14 cellular contexts compared by ENCODE assay signal in the genomic region with DNA sequence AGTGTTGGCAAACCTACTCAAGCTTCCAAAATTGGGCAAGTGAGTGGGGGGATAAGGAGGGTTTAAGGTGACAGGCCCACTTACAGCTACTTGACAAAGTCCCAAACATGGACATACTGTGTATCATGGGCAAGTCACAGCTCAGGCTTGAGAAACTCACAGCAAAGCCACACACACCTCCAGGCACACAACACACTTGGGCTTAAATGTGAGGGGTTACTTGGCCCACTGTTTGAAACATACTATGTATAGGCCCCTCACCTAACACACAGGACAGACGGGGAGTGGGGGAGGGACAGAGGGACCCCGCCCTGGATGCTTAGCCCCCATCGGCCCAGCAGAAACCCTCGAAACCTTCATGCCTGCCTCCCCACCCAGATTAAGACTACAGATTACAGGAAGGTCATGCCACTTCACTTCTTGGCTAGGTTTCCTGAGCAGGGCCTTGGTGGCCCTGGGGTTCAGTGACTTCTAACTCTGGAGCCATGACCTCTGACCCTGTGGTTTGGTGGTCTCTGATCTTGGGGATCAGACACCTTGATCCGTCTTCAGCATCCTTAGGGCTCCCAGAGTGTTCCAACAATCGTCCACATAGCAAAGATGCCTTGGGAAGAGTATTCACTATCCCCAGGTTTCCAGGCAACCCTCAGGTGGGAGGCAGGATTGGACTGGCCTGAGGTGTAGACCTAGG. TPM values are rescaled to one million over a fixed set of nuclear protein-coding genes. Genes with fewer than 3 reads are reported as not detected.
A peak's percentile ranks its signal among the peaks of the same experiment; 100 is the strongest.
DNase-seq lines count a peak whose midpoint lies in the region; ATAC-seq and TF ChIP-seq lines count a peak whose summit lies in the region.
"Had no signal": no experiment of that assay in that cellular context is flagged by ENCODE, and none has a peak within 500 bp of the region (broad histone marks: within the 10 kb centered on the region; RNA-seq: fewer than 3 reads in every experiment).

No MANE protein-coding gene starts in this region.

- no peak for TF ChIP-seq CTCF in CD4-positive, alpha-beta T cell (IDR thresholded peaks at IDR 0.05)
- TF ChIP-seq CTCF in GM20000 (IDR thresholded peaks at IDR 0.05; ENCODE audit: extremely low read depth, missing control alignments) (no peak), adrenal gland (IDR thresholded peaks at IDR 0.05) (no peak)

- DNase-seq in CD4-positive, alpha-beta T cell = no peak
- DNase-seq in GM20000 (ENCODE audit: low spot score) = peak; percentile 49
- peak in 2 of 7 donors; percentile 14 to 31 for DNase-seq in adrenal gland
- no peak for DNase-seq in natural killer cell treated with Interleukin-12 subunit alpha and Interleukin-12 subunit beta and Interleukin-15 and Interleukin-18, amount 100 ng/mL, for 72 hours (ENCODE audit: low spot score)
- DNase-seq in NCI-H2171 (lab: John Stamatoyannopoulos, UW) = no peak
- no peak for DNase-seq in HuH-7 (ENCODE audit: low spot score)
- DNase-seq in activated T-helper 2 cell treated with anti-CD3 and anti-CD28 coated beads, Interferon-gamma antibody, Interleukin-2, Interleukin-4, amounts not matched to agents 10 μg/mL and 5 μg/mL and 100 μg/mL, durations not matched to agents 14 hours and 24 hours and 36 hours (ENCODE audit: low spot score) = no peak
- DNase-seq in H4 (ENCODE audit: low spot score) = no peak
- DNase-seq: NCI-H510A treated with DMSO at 0.1 percent for 48 hours; stimulated activated CD4-positive, alpha-beta T cell treated with anti-CD3 and anti-CD28 coated beads, Interleukin-4, amount 100 ng/mL, for 1 hour had no signal

- H3K4me1 ChIP-seq in adrenal gland (replicated peaks in 1 of 2) = peaks cover 24% of the 10 kb centered on the region in 2 donors
- H3K4me1 ChIP-seq: prostate gland had no signal

- 68 to 76% (median 74%) methylated on average over 2 to 6 of the region's 6 CpGs for WGBS in adrenal gland, 4 donors

- peak overlapping the region; percentile 81 for H3K27ac Mint-ChIP-seq in CD4-positive, alpha-beta T cell
- peak overlapping the region; percentile 20 to 76 for H3K27ac Mint-ChIP-seq in natural killer cell treated with Interleukin-12 subunit alpha and Interleukin-12 subunit beta and Interleukin-15 and Interleukin-18, amount 100 ng/mL, for 72 hours
- H3K27ac Mint-ChIP-seq in activated T-helper 2 cell treated with anti-CD3 and anti-CD28 coated beads, Interferon-gamma antibody, Interleukin-2, Interleukin-4, amounts not matched to agents 10 μg/mL and 5 μg/mL and 100 μg/mL, durations not matched to agents 14 hours and 24 hours and 36 hours = no peak overlapping the region

- peaks cover 0 to 33% of the 10 kb centered on the region in 2 donors for H3K36me3 ChIP-seq in adrenal gland (replicated peaks in 1 of 2)

- POLR2A ChIA-PET in CD4-positive, alpha-beta T cell (lab: Charles Lee) = interaction anchor here (0.7 to 1.0 kb wide), 3 partner anchors 8 to 18 kb away, joined by 3 to 5 read pairs (median 4); a partner anchor contains a TSS

- no peak for ATAC-seq in CD4-positive, alpha-beta T cell (ENCODE audit: poor library complexity)
- ATAC-seq in natural killer cell treated with Interleukin-12 subunit alpha and Interleukin-12 subunit beta and Interleukin-15 and Interleukin-18, amount 100 ng/mL, for 72 hours = no peak

- peaks cover 43% of the 10 kb centered on the region for H3K36me3 Mint-ChIP-seq in CD4-positive, alpha-beta T cell (ENCODE audit: low read depth)
- no peaks in the 10 kb centered on the region for H3K36me3 Mint-ChIP-seq in natural killer cell treated with Interleukin-12 subunit alpha and Interleukin-12 subunit beta and Interleukin-15 and Interleukin-18, amount 100 ng/mL, for 72 hours
- H3K36me3 Mint-ChIP-seq in activated T-helper 2 cell treated with anti-CD3 and anti-CD28 coated beads, Interferon-gamma antibody, Interleukin-2, Interleukin-4, amounts not matched to agents 10 μg/mL and 5 μg/mL and 100 μg/mL, durations not matched to agents 14 hours and 24 hours and 36 hours (ENCODE audit: low read depth) = peaks cover 54% of the 10 kb centered on the region

- H3K27me3 Mint-ChIP-seq in CD4-positive, alpha-beta T cell = peaks cover 27% of the 10 kb centered on the region
- H3K27me3 Mint-ChIP-seq in natural killer cell treated with Interleukin-12 subunit alpha and Interleukin-12 subunit beta and Interleukin-15 and Interleukin-18, amount 100 ng/mL, for 72 hours = peaks cover 9 to 11% of the 10 kb centered on the region in 2 donors
- peaks cover 23% of the 10 kb centered on the region for H3K27me3 Mint-ChIP-seq in activated T-helper 2 cell treated with anti-CD3 and anti-CD28 coated beads, Interferon-gamma antibody, Interleukin-2, Interleukin-4, amounts not matched to agents 10 μg/mL and 5 μg/mL and 100 μg/mL, durations not matched to agents 14 hours and 24 hours and 36 hours (ENCODE audit: low read depth)

- H3K9me3 ChIP-seq in CD4-positive, alpha-beta T cell (ENCODE audit: control insufficient read depth, low read length) = no peaks in the 10 kb centered on the region
- no peaks in the 10 kb centered on the region for H3K9me3 ChIP-seq in adrenal gland (replicated peaks in 1 of 3)
- H3K9me3 ChIP-seq: prostate gland had no signal

- CTCF ChIA-PET in CD4-positive, alpha-beta T cell (lab: Charles Lee) = interaction anchor here (1.2 to 3.1 kb wide), 4 partner anchors 8 to 38 kb away, joined by 3 to 12 read pairs (median 7); no protein-coding TSS in a partner anchor

- peaks cover 33% of the 10 kb centered on the region for H3K4me1 Mint-ChIP-seq in CD4-positive, alpha-beta T cell (ENCODE audit: low read depth)
- H3K4me1 Mint-ChIP-seq in natural killer cell treated with Interleukin-12 subunit alpha and Interleukin-12 subunit beta and Interleukin-15 and Interleukin-18, amount 100 ng/mL, for 72 hours (ENCODE audit: low read depth in 2 of 2) = peaks cover 32 to 45% of the 10 kb centered on the region in 2 donors
- peaks cover 22% of the 10 kb centered on the region for H3K4me1 Mint-ChIP-seq in activated T-helper 2 cell treated with anti-CD3 and anti-CD28 coated beads, Interferon-gamma antibody, Interleukin-2, Interleukin-4, amounts not matched to agents 10 μg/mL and 5 μg/mL and 100 μg/mL, durations not matched to agents 14 hours and 24 hours and 36 hours (ENCODE audit: low read depth)

- no peaks in the 10 kb centered on the region for H3K9me3 Mint-ChIP-seq in CD4-positive, alpha-beta T cell
- H3K9me3 Mint-ChIP-seq in natural killer cell treated with Interleukin-12 subunit alpha and Interleukin-12 subunit beta and Interleukin-15 and Interleukin-18, amount 100 ng/mL, for 72 hours = no peaks in the 10 kb centered on the region
- H3K9me3 Mint-ChIP-seq in activated T-helper 2 cell treated with anti-CD3 and anti-CD28 coated beads, Interferon-gamma antibody, Interleukin-2, Interleukin-4, amounts not matched to agents 10 μg/mL and 5 μg/mL and 100 μg/mL, durations not matched to agents 14 hours and 24 hours and 36 hours = no peaks in the 10 kb centered on the region
- H3K9me3 Mint-ChIP-seq: stimulated activated naive CD8-positive, alpha-beta T cell treated with anti-CD3 and anti-CD28 coated beads, Interleukin-15, Interleukin-2, amounts not matched to agents 100 ng/mL and 50 ng/mL, for 24 hours had no signal

- no peak overlapping the region for H3K27ac ChIP-seq in CD4-positive, alpha-beta T cell (ENCODE audit: low read depth, low read length)
- peak overlapping the region in 4 of 5 donors; percentile 65 to 82 (median 72) for H3K27ac ChIP-seq in adrenal gland
- H3K27ac ChIP-seq: prostate gland had no signal

- no peak overlapping the region for H3K4me3 ChIP-seq in adrenal gland
- H3K4me3 ChIP-seq: lung, prostate gland had no signal

- peaks cover 10% of the 10 kb centered on the region for H3K27me3 ChIP-seq in CD4-positive, alpha-beta T cell (ENCODE audit: control insufficient read depth, insufficient read depth, low read length)
- H3K27me3 ChIP-seq in adrenal gland = no peaks in the 10 kb centered on the region

- H3K4me3 Mint-ChIP-seq in CD4-positive, alpha-beta T cell = peak overlapping the region; percentile 38
- no peak overlapping the region for H3K4me3 Mint-ChIP-seq in natural killer cell treated with Interleukin-12 subunit alpha and Interleukin-12 subunit beta and Interleukin-15 and Interleukin-18, amount 100 ng/mL, for 72 hours
- no peak overlapping the region for H3K4me3 Mint-ChIP-seq in activated T-helper 2 cell treated with anti-CD3 and anti-CD28 coated beads, Interferon-gamma antibody, Interleukin-2, Interleukin-4, amounts not matched to agents 10 μg/mL and 5 μg/mL and 100 μg/mL, durations not matched to agents 14 hours and 24 hours and 36 hours (ENCODE audit: low read depth)

- intact Hi-C loops in CD4-positive, alpha-beta T cell (cut with DNase I, micrococcal nuclease) = loop anchor here in 1 of 2 experiments (5.0 kb wide), 1 partner anchor 35 kb away; a partner anchor contains a TSS
- intact Hi-C loops in adrenal gland (cut with DNase I) = no loop called here
- intact Hi-C loops in activated T-helper 2 cell treated with anti-CD3 and anti-CD28 coated beads, Interferon-gamma antibody, Interleukin-2, Interleukin-4, amounts not matched to agents 10 μg/mL and 5 μg/mL and 100 μg/mL, durations not matched to agents 14 hours and 24 hours and 36 hours (cut with micrococcal nuclease) = no loop called here

- no peak for TF ChIP-seq POLR2A in adrenal gland (IDR thresholded peaks at IDR 0.05)

RNA-seq across cellular contexts. Expression of a gene that starts 2.3 kb away (rescaled TPM):
- total RNA-seq in CD4-positive, alpha-beta T cell = under 1 TPM; 0.33 to 0.53 TPM
- total RNA-seq in adrenal gland = 10 to 100 TPM in 1 of 8 donors, 1 to 10 TPM in 7; 1.3 to 12.6 (median 4.0) TPM
- 10 to 100 TPM in 1 of 3 donors, 1 to 10 TPM in 2; 1.1 to 11.0 (median 3.0) TPM for polyA plus RNA-seq in adrenal gland
- total RNA-seq in natural killer cell treated with Interleukin-12 subunit alpha and Interleukin-12 subunit beta and Interleukin-15 and Interleukin-18, amount 100 ng/mL, for 72 hours = 1 to 10 TPM; 2.6 to 5.0 TPM
- total RNA-seq in activated T-helper 2 cell treated with anti-CD3 and anti-CD28 coated beads, Interferon-gamma antibody, Interleukin-2, Interleukin-4, amounts not matched to agents 10 μg/mL and 5 μg/mL and 100 μg/mL, durations not matched to agents 14 hours and 24 hours and 36 hours = 2.0 and 2.4 TPM in 2 replicates
- total RNA-seq in H4 (2014; rRNA removed; shearing (Covaris generic)) = 0.70 and 1.2 TPM in 2 replicates
- polyA plus RNA-seq: CD14-positive monocyte had no signal

RNA-seq across cellular contexts. Expression of a gene that starts 18.2 kb away (rescaled TPM):
- total RNA-seq in CD4-positive, alpha-beta T cell = 10 to 100 TPM; 53.4 to 55.7 TPM
- total RNA-seq in adrenal gland = 10 to 100 TPM; 43.9 to 87.0 (median 62.0) TPM
- polyA plus RNA-seq in adrenal gland = 100 to 1,000 TPM in 1 of 3 donors, 10 to 100 TPM in 2; 21.8 to 128 (median 27.2) TPM
- 100 to 1,000 TPM in 1 of 2 donors, 10 to 100 TPM in 1; 96.0 to 110 TPM for total RNA-seq in natural killer cell treated with Interleukin-12 subunit alpha and Interleukin-12 subunit beta and Interleukin-15 and Interleukin-18, amount 100 ng/mL, for 72 hours
- 126 and 130 TPM in 2 replicates for total RNA-seq in activated T-helper 2 cell treated with anti-CD3 and anti-CD28 coated beads, Interferon-gamma antibody, Interleukin-2, Interleukin-4, amounts not matched to agents 10 μg/mL and 5 μg/mL and 100 μg/mL, durations not matched to agents 14 hours and 24 hours and 36 hours
- total RNA-seq in H4 (2014; rRNA removed; shearing (Covaris generic)) = 16.3 and 18.5 TPM in 2 replicates

RNA-seq across cellular contexts. Expression of a gene that starts 33.6 kb away (rescaled TPM):
- not detected for total RNA-seq in CD4-positive, alpha-beta T cell
- total RNA-seq in adrenal gland = 1 to 10 TPM in 3 of 8 donors, under 1 TPM in 2, not detected in 3; 0.28 to 3.0 (median 1.2) TPM
- 1 to 10 TPM in 2 of 3 donors, not detected in 1; 5.2 to 5.5 TPM for polyA plus RNA-seq in adrenal gland
- total RNA-seq in natural killer cell treated with Interleukin-12 subunit alpha and Interleukin-12 subunit beta and Interleukin-15 and Interleukin-18, amount 100 ng/mL, for 72 hours = under 1 TPM in 1 of 2 donors, not detected in 1; 0.42 TPM
- total RNA-seq in activated T-helper 2 cell treated with anti-CD3 and anti-CD28 coated beads, Interferon-gamma antibody, Interleukin-2, Interleukin-4, amounts not matched to agents 10 μg/mL and 5 μg/mL and 100 μg/mL, durations not matched to agents 14 hours and 24 hours and 36 hours = 0.41 and 0.48 TPM in 2 replicates
- total RNA-seq in H4 (2014; rRNA removed; shearing (Covaris generic)) = 0.45 TPM in 1 of 2 replicates, not detected in the other

RNA-seq across cellular contexts. Expression of a gene that starts 37.1 kb away (rescaled TPM):
- total RNA-seq in CD4-positive, alpha-beta T cell = 10 to 100 TPM in 1 of 2 experiments, 1 to 10 TPM in 1; 8.7 to 10.1 TPM
- total RNA-seq in adrenal gland = 100 to 1,000 TPM in 7 of 8 donors, 10 to 100 TPM in 1; 98.9 to 225 (median 137) TPM
- 100 to 1,000 TPM in 1 of 3 donors, 10 to 100 TPM in 2; 48.5 to 110 (median 59.7) TPM for polyA plus RNA-seq in adrenal gland
- 10 to 100 TPM; 11.8 to 13.7 TPM for total RNA-seq in natural killer cell treated with Interleukin-12 subunit alpha and Interleukin-12 subunit beta and Interleukin-15 and Interleukin-18, amount 100 ng/mL, for 72 hours
- 11.0 and 12.1 TPM in 2 replicates for total RNA-seq in activated T-helper 2 cell treated with anti-CD3 and anti-CD28 coated beads, Interferon-gamma antibody, Interleukin-2, Interleukin-4, amounts not matched to agents 10 μg/mL and 5 μg/mL and 100 μg/mL, durations not matched to agents 14 hours and 24 hours and 36 hours
- total RNA-seq in H4 (2014; rRNA removed; shearing (Covaris generic)) = 37.6 and 41.2 TPM in 2 replicates
